8 cellular contexts compared by ENCODE assay signal in genomic region chr2:177551989-177552413, GRCh38.
DNase-seq lines count a peak whose midpoint lies in the region; ATAC-seq and TF ChIP-seq lines count a peak whose summit lies in the region.

No MANE protein-coding gene starts in this region.

- intact Hi-C loops in CD4-positive, alpha-beta memory T cell (cut with micrococcal nuclease) = loop anchor here (1.0 to 10.0 kb wide), 4 partner anchors 288 to 1550 kb away; partner anchors contain the start of genes HNRNPA3, LNPK and NFE2L2

- no peaks in the 10 kb centered on the region for H3K36me3 ChIP-seq in CD4-positive, alpha-beta memory T cell (ENCODE audit: insufficient read depth, low read length)

- peak overlapping the region; percentile 97 for H3K27ac ChIP-seq in CD4-positive, alpha-beta memory T cell (ENCODE audit: low read depth, low read length)

- no peak for ATAC-seq in stimulated activated memory B cell treated with anti-CD40 and anti-IgM and Interleukin-4, amounts not matched to agents 10 μg/mL and 1 μg/mL and 100 μg/mL, for 72 hours
- no peak for ATAC-seq in HG03097 (IDR thresholded peaks at IDR 0.05; ENCODE audit: low FRiP score, unreplicated experiment)

- CTCF ChIA-PET in CD4-positive, alpha-beta memory T cell (lab: Charles Lee; ENCODE audit: partially characterized antibody) = no interaction called here

- peaks cover 6 to 20% (median 8%) of the 10 kb centered on the region in 4 donors for H3K4me1 Mint-ChIP-seq in CD4-positive, alpha-beta memory T cell
- peaks cover 18 to 22% of the 10 kb centered on the region in 2 donors for H3K4me1 Mint-ChIP-seq in immature natural killer cell
- peaks cover 18% of the 10 kb centered on the region for H3K4me1 Mint-ChIP-seq in stimulated activated memory B cell treated with anti-CD40 and anti-IgM and Interleukin-4, amounts not matched to agents 10 μg/mL and 1 μg/mL and 100 μg/mL, for 72 hours

- H3K4me3 ChIP-seq in CD4-positive, alpha-beta memory T cell (ENCODE audit: low read length in 2 of 2) = peak overlapping the region; percentile 57 to 90
- H3K4me3 ChIP-seq in Jurkat, Clone E6-1 (ENCODE audit: low read length) = peak overlapping the region; percentile 90
- H3K4me3 ChIP-seq in astrocyte of the spinal cord (ENCODE audit: low read depth, low read length) = peak overlapping the region; percentile 58

- no peaks in the 10 kb centered on the region for H3K27me3 ChIP-seq in CD4-positive, alpha-beta memory T cell (ENCODE audit: insufficient read depth, low read length)

- in situ Hi-C loops in astrocyte of the spinal cord (cut with HindIII; ENCODE audit: low sequenced_read_pairs) = no loop called here

- H3K36me3 Mint-ChIP-seq in CD4-positive, alpha-beta memory T cell = peaks cover 0 to 9% of the 10 kb centered on the region in 2 donors
- H3K36me3 Mint-ChIP-seq in immature natural killer cell = peaks cover 0 to 3% (median 0%) of the 10 kb centered on the region in 3 donors
- H3K36me3 Mint-ChIP-seq in stimulated activated memory B cell treated with anti-CD40 and anti-IgM and Interleukin-4, amounts not matched to agents 10 μg/mL and 1 μg/mL and 100 μg/mL, for 72 hours = no peaks in the 10 kb centered on the region

- peak overlapping the region; percentile 95 to 99 (median 98) for H3K4me3 Mint-ChIP-seq in CD4-positive, alpha-beta memory T cell
- peak overlapping the region; percentile 93 to 99 (median 95) for H3K4me3 Mint-ChIP-seq in immature natural killer cell
- peak overlapping the region; percentile 89 for H3K4me3 Mint-ChIP-seq in stimulated activated memory B cell treated with anti-CD40 and anti-IgM and Interleukin-4, amounts not matched to agents 10 μg/mL and 1 μg/mL and 100 μg/mL, for 72 hours

- H3K27me3 Mint-ChIP-seq in CD4-positive, alpha-beta memory T cell = peaks cover 3 to 4% of the 10 kb centered on the region in 2 donors
- peaks cover 10 to 18% (median 14%) of the 10 kb centered on the region in 3 donors for H3K27me3 Mint-ChIP-seq in immature natural killer cell (ENCODE audit: low read depth in 3 of 3)
- H3K27me3 Mint-ChIP-seq in stimulated activated memory B cell treated with anti-CD40 and anti-IgM and Interleukin-4, amounts not matched to agents 10 μg/mL and 1 μg/mL and 100 μg/mL, for 72 hours = no peaks in the 10 kb centered on the region

- peaks cover 9% of the 10 kb centered on the region for H3K4me1 ChIP-seq in CD4-positive, alpha-beta memory T cell (ENCODE audit: insufficient read depth, low read length)

- no peaks in the 10 kb centered on the region for H3K9me3 Mint-ChIP-seq in CD4-positive, alpha-beta memory T cell
- H3K9me3 Mint-ChIP-seq in immature natural killer cell = no peaks in the 10 kb centered on the region
- no peaks in the 10 kb centered on the region for H3K9me3 Mint-ChIP-seq in stimulated activated memory B cell treated with anti-CD40 and anti-IgM and Interleukin-4, amounts not matched to agents 10 μg/mL and 1 μg/mL and 100 μg/mL, for 72 hours

- DNase-seq in CD4-positive, alpha-beta memory T cell = no peak
- DNase-seq in Jurkat, Clone E6-1 (ENCODE audit: low read depth, low spot score) = no peak
- DNase-seq in astrocyte of the spinal cord (ENCODE audit: low read depth, low spot score) (no peak), immature natural killer cell (peak in 1 of 3 donors; percentile 0), AG08395 (ENCODE audit: low spot score) (no peak)
- no peak for DNase-seq in stimulated activated CD4-positive, alpha-beta T cell treated with anti-CD3 and anti-CD28 coated beads, Interleukin-4, amount 100 ng/mL, for 1 hour

- POLR2A ChIA-PET in CD4-positive, alpha-beta memory T cell (lab: Charles Lee; ENCODE audit: partially characterized antibody) = interaction anchor here (1.0 to 1.3 kb wide), 6 partner anchors 11 to 287 kb away, joined by 3 to 7 read pairs (median 3); a partner anchor contains a TSS

- H3K9me3 ChIP-seq in CD4-positive, alpha-beta memory T cell (ENCODE audit: control insufficient read depth in 1 of 2, low read length in 2 of 2) = no peaks in the 10 kb centered on the region

- H3K27ac Mint-ChIP-seq in CD4-positive, alpha-beta memory T cell = peak overlapping the region; percentile 98 to 100 (median 100)
- H3K27ac Mint-ChIP-seq in immature natural killer cell = peak overlapping the region; percentile 99 to 100 (median 99)
- H3K27ac Mint-ChIP-seq in stimulated activated memory B cell treated with anti-CD40 and anti-IgM and Interleukin-4, amounts not matched to agents 10 μg/mL and 1 μg/mL and 100 μg/mL, for 72 hours = peak overlapping the region; percentile 98

- no peak for TF ChIP-seq CTCF in astrocyte of the spinal cord (IDR thresholded peaks at IDR 0.05; ENCODE audit: low read depth, low read length)
